1 cellular context compared by ENCODE assay signal in genomic region chr14:53640695-53641094, GRCh38.
TF ChIP-seq lines count a peak whose summit lies in the region.

No MANE protein-coding gene starts in this region.

TF ChIP-seq in WTC11, 78 proteins besides CTCF, POLR2A, EP300 and RAD21 (continued from another document):
- no peak for TF ChIP-seq PRDM15 (CRISPR knock-in tag; IDR thresholded peaks at IDR 0.05)
- no peak for TF ChIP-seq ELF4 (CRISPR knock-in tag; IDR thresholded peaks at IDR 0.05; ENCODE audit: low read depth)
TF ChIP-seq in WTC11: peak in this region for 0.
